Comparison of ENCODE assay signal across 2 cellular contexts in the genomic region with DNA sequence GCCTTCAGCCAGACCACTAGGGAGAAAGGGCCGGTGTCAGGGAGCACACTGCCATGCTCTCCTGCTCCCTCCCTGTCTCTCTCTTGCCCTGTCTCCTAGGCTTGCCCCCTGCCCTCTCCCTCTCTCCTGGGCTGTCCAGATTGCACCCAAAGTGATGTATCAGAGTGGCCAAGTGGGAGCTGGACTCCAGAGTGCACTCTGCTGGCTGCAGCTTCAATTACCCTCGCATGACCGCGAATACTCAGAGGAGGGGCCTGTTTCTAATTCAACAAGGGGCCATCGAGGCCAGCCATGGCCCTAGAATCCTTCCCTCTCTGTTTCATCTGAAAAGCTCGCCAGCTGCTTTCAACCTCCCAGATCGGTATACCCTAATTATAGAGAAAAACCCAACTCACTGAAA.
TF ChIP-seq lines count a peak whose summit lies in the region.

No MANE protein-coding gene starts in this region.

TF ChIP-seq in HCT116, 20 proteins besides CTCF, POLR2A, EP300 and RAD21:
- TF ChIP-seq ELF1 (IDR thresholded peaks at IDR 0.05; ENCODE audit: borderline replicate concordance, low read depth) (no peak), CBX3 (IDR thresholded peaks at IDR 0.05; ENCODE audit: low read depth) (no peak), POLR2AphosphoS5 (IDR thresholded peaks at IDR 0.05; ENCODE audit: low read depth, low read length) (no peak)

TF ChIP-seq in H1, 55 proteins besides CTCF, POLR2A, EP300 and RAD21:
- TF ChIP-seq POU5F1 (IDR thresholded peaks at IDR 0.05; ENCODE audit: low read depth, low read length), result no peak
- TF ChIP-seq SUZ12 (IDR thresholded peaks at IDR 0.05; ENCODE audit: low read length), result no peak
- TF ChIP-seq BRCA1 (IDR thresholded peaks at IDR 0.05; ENCODE audit: low read depth, low read length), result no peak
- TF ChIP-seq SP4 (IDR thresholded peaks at IDR 0.05; ENCODE audit: low read length), result no peak
- TF ChIP-seq BCL11A (IDR thresholded peaks at IDR 0.05; ENCODE audit: low read depth in 2 of 2, low read length in 2 of 2), result no peak
